ENCODE assay signal across 8 cellular contexts in the genomic region with DNA sequence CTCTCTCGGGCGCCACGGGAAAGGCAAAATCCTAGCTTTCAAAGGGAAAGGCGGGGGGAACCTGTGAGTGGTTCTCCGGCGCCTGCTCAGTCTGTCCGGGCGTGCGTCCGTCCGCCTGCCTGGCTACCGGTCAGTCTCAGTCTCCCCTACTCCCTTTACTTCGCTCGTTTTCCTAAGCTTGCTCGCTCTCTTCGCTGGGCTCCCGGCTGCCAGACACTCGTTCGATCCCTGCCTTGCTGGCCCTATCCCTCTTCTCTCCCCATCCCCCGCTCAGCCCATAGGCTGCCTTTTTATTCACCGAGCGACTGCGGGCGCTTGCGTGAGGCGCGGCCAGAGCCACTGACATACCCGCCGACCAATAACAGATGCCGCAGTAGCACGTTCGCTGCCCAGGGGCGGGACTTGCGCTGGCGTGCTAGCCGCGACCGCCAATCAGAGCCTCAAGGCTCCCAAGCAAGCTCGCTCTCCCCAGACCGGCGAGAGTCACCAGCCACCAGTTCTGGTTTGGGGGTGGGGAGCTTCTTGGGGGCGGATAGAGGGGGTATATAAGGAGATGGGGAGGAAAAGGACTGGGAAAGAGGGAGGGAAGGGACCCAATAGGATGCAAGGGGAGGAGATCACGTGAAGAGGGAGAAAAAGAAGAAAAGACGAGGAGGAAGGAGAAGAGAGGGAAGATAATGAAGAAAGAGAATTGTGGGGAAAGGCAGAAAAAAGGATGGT. TPM values are rescaled to one million over a fixed set of nuclear protein-coding genes. Genes with fewer than 3 reads are reported as not detected.
DNase-seq lines count a peak whose midpoint lies in the region; ATAC-seq and TF ChIP-seq lines count a peak whose summit lies in the region.

No MANE protein-coding gene starts in this region.

- DNase-seq in GM13976 (ENCODE audit: low spot score) (peak; percentile 81), NCI-H146 treated with DMSO at 0.1 percent for 48 hours (lab: John Stamatoyannopoulos, UW; ENCODE audit: unreplicated experiment) (peak; percentile 66), amygdala (lab: John Stamatoyannopoulos, UW) (peak; percentile 10 to 95 (median 87)), left ventricle myocardium inferior (peak; percentile 90), posterior vena cava (ENCODE audit: low spot score) (peak; percentile 97), upper lobe of right lung (peak; percentile 94)

- H3K4me3 ChIP-seq in left ventricle myocardium inferior: peak overlapping the region; percentile 75
- H3K4me3 ChIP-seq in upper lobe of right lung: peak overlapping the region; percentile 62

- H3K27me3 Mint-ChIP-seq in T-helper 1 cell treated with Interleukin-12 subunit alpha and Interleukin-12 subunit beta and Interleukin-4 antibody, amounts not matched to agents 30 μg/mL and 1 μg/mL, for 36 hours (ENCODE audit: low read depth): no peaks in the 10 kb centered on the region

- TF ChIP-seq CTCF in GM13976 (IDR thresholded peaks at IDR 0.05; ENCODE audit: borderline replicate concordance, control extremely low read depth, extremely low read depth, insufficient read depth, missing control alignments): no peak
- no peak for TF ChIP-seq CTCF in left ventricle myocardium inferior (IDR thresholded peaks at IDR 0.05; ENCODE audit: borderline replicate concordance)
- TF ChIP-seq CTCF in upper lobe of right lung (IDR thresholded peaks at IDR 0.05): no peak

- peak overlapping the region; percentile 99 for H3K27ac Mint-ChIP-seq in T-helper 1 cell treated with Interleukin-12 subunit alpha and Interleukin-12 subunit beta and Interleukin-4 antibody, amounts not matched to agents 30 μg/mL and 1 μg/mL, for 36 hours

- H3K27me3 ChIP-seq in left ventricle myocardium inferior (ENCODE audit: low read depth): no peaks in the 10 kb centered on the region
- no peaks in the 10 kb centered on the region for H3K27me3 ChIP-seq in upper lobe of right lung

- H3K9me3 Mint-ChIP-seq in T-helper 1 cell treated with Interleukin-12 subunit alpha and Interleukin-12 subunit beta and Interleukin-4 antibody, amounts not matched to agents 30 μg/mL and 1 μg/mL, for 36 hours: no peaks in the 10 kb centered on the region

- H3K4me1 ChIP-seq in left ventricle myocardium inferior (peaks cover 41% of the 10 kb centered on the region), upper lobe of right lung (no peaks in the 10 kb centered on the region)

- peaks cover 2% of the 10 kb centered on the region for H3K36me3 Mint-ChIP-seq in T-helper 1 cell treated with Interleukin-12 subunit alpha and Interleukin-12 subunit beta and Interleukin-4 antibody, amounts not matched to agents 30 μg/mL and 1 μg/mL, for 36 hours (ENCODE audit: low read depth)

- peak overlapping the region; percentile 92 for H3K27ac ChIP-seq in left ventricle myocardium inferior (replicated peaks)
- peak overlapping the region; percentile 88 for H3K27ac ChIP-seq in upper lobe of right lung

- peak overlapping the region; percentile 100 for H3K4me3 Mint-ChIP-seq in T-helper 1 cell treated with Interleukin-12 subunit alpha and Interleukin-12 subunit beta and Interleukin-4 antibody, amounts not matched to agents 30 μg/mL and 1 μg/mL, for 36 hours

- H3K4me1 Mint-ChIP-seq in T-helper 1 cell treated with Interleukin-12 subunit alpha and Interleukin-12 subunit beta and Interleukin-4 antibody, amounts not matched to agents 30 μg/mL and 1 μg/mL, for 36 hours (ENCODE audit: low read depth): peaks cover 48% of the 10 kb centered on the region

- intact Hi-C loops in left ventricle myocardium inferior (cut with micrococcal nuclease) (no loop called here), posterior vena cava (cut with DNase I) (no loop called here), upper lobe of right lung (cut with DNase I) (no loop called here)

- in situ Hi-C loops in GM13976 (cut with MboI; ENCODE audit: low sequenced_read_pairs, unreplicated experiment): no loop called here

- H3K36me3 ChIP-seq in left ventricle myocardium inferior: no peaks in the 10 kb centered on the region
- H3K36me3 ChIP-seq in upper lobe of right lung: no peaks in the 10 kb centered on the region

- peak; percentile 92 for ATAC-seq in HG02852 (IDR thresholded peaks at IDR 0.05; ENCODE audit: unreplicated experiment)
- ATAC-seq in upper lobe of right lung: peak; percentile 100

- H3K9me3 ChIP-seq in left ventricle myocardium inferior (replicated peaks) (no peaks in the 10 kb centered on the region), upper lobe of right lung (no peaks in the 10 kb centered on the region)

RNA-seq across cellular contexts. Expression of a gene that starts 30.0 kb away (rescaled TPM):
- total RNA-seq in left ventricle myocardium inferior: 48.1 TPM
- 10 to 100 TPM; 68.9 to 94.0 TPM for total RNA-seq in posterior vena cava
- total RNA-seq in upper lobe of right lung: 20.3 TPM

Comparison
In these comparisons a context has a peak if more than half of its experiments do, and no peak if none do; other contexts are left out.
1. Peak in every context shown above with its lines: DNase-seq, ATAC-seq, H3K4me3 ChIP-seq and H3K27ac ChIP-seq.